ENCODE assay signal across 22 cellular contexts in the genomic region with DNA sequence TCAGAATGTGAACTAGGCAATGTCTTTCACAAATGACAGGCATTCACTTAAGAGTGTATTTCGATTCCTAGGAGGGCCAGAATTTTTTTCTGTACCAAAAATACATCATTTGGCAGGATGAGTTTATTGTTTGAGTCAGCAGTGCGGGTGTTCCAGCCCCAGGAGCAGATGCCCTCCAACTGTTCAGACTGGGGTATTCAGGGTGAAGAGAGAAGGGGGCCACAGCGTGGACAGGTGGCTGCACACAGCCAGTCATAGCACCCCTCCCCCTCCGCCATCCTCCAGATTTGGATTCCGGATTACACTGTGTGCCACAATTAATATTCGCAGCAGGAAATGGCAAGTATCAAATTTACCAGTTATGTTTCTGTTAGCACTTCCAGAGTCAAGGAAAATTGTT. TPM values are rescaled to one million over a fixed set of nuclear protein-coding genes. Genes with fewer than 3 reads are reported as not detected.
A peak's percentile ranks its signal among the peaks of the same experiment; 100 is the strongest.
DNase-seq lines count a peak whose midpoint lies in the region; ATAC-seq lines count a peak whose summit lies in the region.
"Had no signal": no experiment of that assay in that cellular context is flagged by ENCODE, and none has a peak within 500 bp of the region (broad histone marks: within the 10 kb centered on the region; RNA-seq: fewer than 3 reads in every experiment).

No MANE protein-coding gene starts in this region.

- CTCF ChIA-PET in activated CD4-positive, alpha-beta T cell treated with anti-CD3 and anti-CD28 coated beads for 36 hours (lab: Charles Lee): no interaction called here

- no peak for ATAC-seq in activated CD4-positive, alpha-beta T cell treated with anti-CD3 and anti-CD28 coated beads for 36 hours
- ATAC-seq in natural killer cell treated with Interleukin-12 subunit alpha and Interleukin-12 subunit beta and Interleukin-15 and Interleukin-18, amount 100 ng/mL, for 72 hours: no peak
- ATAC-seq: gastroesophageal sphincter, GM12878 had no signal

- intact Hi-C loops in activated CD4-positive, alpha-beta T cell treated with anti-CD3 and anti-CD28 coated beads for 36 hours (cut with DNase I, micrococcal nuclease): no loop called here

- no peak overlapping the region for H3K4me3 Mint-ChIP-seq in activated CD4-positive, alpha-beta T cell treated with anti-CD3 and anti-CD28 coated beads for 36 hours
- H3K4me3 Mint-ChIP-seq in activated naive CD8-positive, alpha-beta T cell treated with anti-CD3 and anti-CD28 coated beads for 36 hours: no peak overlapping the region
- no peak overlapping the region for H3K4me3 Mint-ChIP-seq in natural killer cell treated with Interleukin-12 subunit alpha and Interleukin-12 subunit beta and Interleukin-15 and Interleukin-18, amount 100 ng/mL, for 72 hours

- H3K36me3 Mint-ChIP-seq in activated CD4-positive, alpha-beta T cell treated with anti-CD3 and anti-CD28 coated beads for 36 hours (ENCODE audit: low read depth): peaks cover 24% of the 10 kb centered on the region
- H3K36me3 Mint-ChIP-seq in activated naive CD8-positive, alpha-beta T cell treated with anti-CD3 and anti-CD28 coated beads for 36 hours: peaks cover 51% of the 10 kb centered on the region
- H3K36me3 Mint-ChIP-seq in natural killer cell treated with Interleukin-12 subunit alpha and Interleukin-12 subunit beta and Interleukin-15 and Interleukin-18, amount 100 ng/mL, for 72 hours: no peaks in the 10 kb centered on the region

- H3K27ac Mint-ChIP-seq in activated CD4-positive, alpha-beta T cell treated with anti-CD3 and anti-CD28 coated beads for 36 hours: peak overlapping the region; percentile 67
- H3K27ac Mint-ChIP-seq in activated naive CD8-positive, alpha-beta T cell treated with anti-CD3 and anti-CD28 coated beads for 36 hours: peak overlapping the region; percentile 68
- H3K27ac Mint-ChIP-seq in natural killer cell treated with Interleukin-12 subunit alpha and Interleukin-12 subunit beta and Interleukin-15 and Interleukin-18, amount 100 ng/mL, for 72 hours: peak overlapping the region; percentile 2 to 99

- no peak for DNase-seq in activated CD4-positive, alpha-beta T cell treated with anti-CD3 and anti-CD28 coated beads for 36 hours
- DNase-seq in activated CD4-positive, alpha-beta T cell treated with anti-CD3 and anti-CD28 coated beads for 1 hour: no peak
- DNase-seq in NCI-H1694 (lab: John Stamatoyannopoulos, UW) (peak; percentile 59), OCI-M2 (lab: John Stamatoyannopoulos, UW; ENCODE audit: unreplicated experiment) (no peak), COLO829 (ENCODE audit: low spot score) (no peak), NCI-H2196 treated with DMSO at 0.1 percent for 48 hours (lab: John Stamatoyannopoulos, UW; ENCODE audit: unreplicated experiment) (no peak)
- no peak for DNase-seq in activated naive CD8-positive, alpha-beta T cell treated with anti-CD3 and anti-CD28 coated beads for 36 hours
- no peak for DNase-seq in natural killer cell treated with Interleukin-12 subunit alpha and Interleukin-12 subunit beta and Interleukin-15 and Interleukin-18, amount 100 ng/mL, for 72 hours (ENCODE audit: low spot score)
- DNase-seq: activated CD4-positive, alpha-beta T cell treated with anti-CD3 and anti-CD28 coated beads for 4 hours; activated CD8-positive, alpha-beta memory T cell treated with anti-CD3 and anti-CD28 coated beads, Interleukin-2, amount 50 U/mL, for 48 hours; DMS153; effector CD8-positive, alpha-beta T cell; GM23248; mammary epithelial cell; NCI-H1417; NK-92 treated with Interleukin-12 subunit alpha and Interleukin-12 subunit beta, amount 100 ng/mL, for 24 hours; posterior cingulate gyrus; RPMI8226; sigmoid colon had no signal

- H3K9me3 Mint-ChIP-seq in activated CD4-positive, alpha-beta T cell treated with anti-CD3 and anti-CD28 coated beads for 36 hours (ENCODE audit: low read depth): no peaks in the 10 kb centered on the region
- no peaks in the 10 kb centered on the region for H3K9me3 Mint-ChIP-seq in activated naive CD8-positive, alpha-beta T cell treated with anti-CD3 and anti-CD28 coated beads for 36 hours
- no peaks in the 10 kb centered on the region for H3K9me3 Mint-ChIP-seq in natural killer cell treated with Interleukin-12 subunit alpha and Interleukin-12 subunit beta and Interleukin-15 and Interleukin-18, amount 100 ng/mL, for 72 hours

- no peaks in the 10 kb centered on the region for H3K27me3 Mint-ChIP-seq in activated CD4-positive, alpha-beta T cell treated with anti-CD3 and anti-CD28 coated beads for 36 hours
- H3K27me3 Mint-ChIP-seq in activated naive CD8-positive, alpha-beta T cell treated with anti-CD3 and anti-CD28 coated beads for 36 hours: no peaks in the 10 kb centered on the region
- no peaks in the 10 kb centered on the region for H3K27me3 Mint-ChIP-seq in natural killer cell treated with Interleukin-12 subunit alpha and Interleukin-12 subunit beta and Interleukin-15 and Interleukin-18, amount 100 ng/mL, for 72 hours

- peaks cover 91% of the 10 kb centered on the region for H3K4me1 Mint-ChIP-seq in activated CD4-positive, alpha-beta T cell treated with anti-CD3 and anti-CD28 coated beads for 36 hours
- peaks cover 84% of the 10 kb centered on the region for H3K4me1 Mint-ChIP-seq in activated naive CD8-positive, alpha-beta T cell treated with anti-CD3 and anti-CD28 coated beads for 36 hours
- peaks cover 71 to 75% of the 10 kb centered on the region in 2 donors for H3K4me1 Mint-ChIP-seq in natural killer cell treated with Interleukin-12 subunit alpha and Interleukin-12 subunit beta and Interleukin-15 and Interleukin-18, amount 100 ng/mL, for 72 hours (ENCODE audit: low read depth in 2 of 2)

- POLR2A ChIA-PET in activated CD4-positive, alpha-beta T cell treated with anti-CD3 and anti-CD28 coated beads for 36 hours (lab: Charles Lee): no interaction called here

RNA-seq across cellular contexts. Expression of a gene that starts 38.6 kb away (rescaled TPM):
- total RNA-seq in activated CD4-positive, alpha-beta T cell treated with anti-CD3 and anti-CD28 coated beads for 36 hours: 10 to 100 TPM; 60.0 to 67.0 TPM
- total RNA-seq in activated naive CD8-positive, alpha-beta T cell treated with anti-CD3 and anti-CD28 coated beads for 36 hours: 10 to 100 TPM; 75.2 to 80.0 TPM
- total RNA-seq in natural killer cell treated with Interleukin-12 subunit alpha and Interleukin-12 subunit beta and Interleukin-15 and Interleukin-18, amount 100 ng/mL, for 72 hours: 10 to 100 TPM; 58.7 to 88.4 TPM
- total RNA-seq: A172 had no signal
